In the genomic region with DNA sequence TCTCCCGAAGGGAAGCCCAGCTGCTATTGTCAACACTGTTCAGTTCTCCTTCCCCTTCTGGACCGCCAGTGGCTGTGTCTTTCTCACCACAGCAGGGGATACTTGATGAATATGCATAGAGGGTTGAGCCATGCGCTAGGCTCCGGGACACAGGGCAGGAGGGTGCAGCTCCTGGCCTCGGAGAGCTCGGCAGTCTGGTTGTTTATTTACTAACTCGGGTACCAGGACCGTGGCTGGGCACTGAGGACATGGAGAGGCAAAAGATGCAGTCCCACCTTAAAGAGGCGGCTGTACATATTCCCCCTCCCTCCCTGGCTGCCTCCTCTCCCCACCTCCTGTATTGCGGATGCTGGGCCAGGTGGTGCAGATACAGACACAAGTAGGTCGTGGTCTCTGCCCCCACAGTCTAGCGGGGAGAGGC, we compare ENCODE assay signal across 16 cellular contexts. TPM values are rescaled to one million over a fixed set of nuclear protein-coding genes. Genes with fewer than 3 reads are reported as not detected.
DNase-seq lines count a peak whose midpoint lies in the region; ATAC-seq and TF ChIP-seq lines count a peak whose summit lies in the region.
"Had no signal": no experiment of that assay in that cellular context is flagged by ENCODE, and none has a peak within 500 bp of the region (broad histone marks: within the 10 kb centered on the region; RNA-seq: fewer than 3 reads in every experiment).

No MANE protein-coding gene starts in this region.

- CTCF ChIA-PET in MCF 10A (lab: Yijun Ruan, JAX) = no interaction called here

- peaks cover 29% of the 10 kb centered on the region for H3K4me1 Mint-ChIP-seq in MCF 10A (ENCODE audit: insufficient read depth, unreplicated experiment)
- H3K4me1 Mint-ChIP-seq: stimulated activated naive CD8-positive, alpha-beta T cell treated with anti-CD3 and anti-CD28 coated beads, Interleukin-15, amount 100 ng/mL, for 72 hours had no signal

- TF ChIP-seq CTCF in breast epithelium (IDR thresholded peaks at IDR 0.05) = no peak
- no peak for TF ChIP-seq CTCF in MCF 10A (IDR thresholded peaks at IDR 0.05; ENCODE audit: unreplicated experiment)
- no peak for TF ChIP-seq CTCF in esophagus muscularis mucosa (IDR thresholded peaks at IDR 0.05)
- TF ChIP-seq CTCF in transverse colon (IDR thresholded peaks at IDR 0.05) = no peak

- H3K36me3 ChIP-seq in breast epithelium (no peaks in the 10 kb centered on the region), esophagus muscularis mucosa (no peaks in the 10 kb centered on the region), mucosa of stomach (ENCODE audit: control insufficient read depth, insufficient read depth, low read length) (no peaks in the 10 kb centered on the region), transverse colon (no peaks in the 10 kb centered on the region)
- H3K36me3 ChIP-seq: neutrophil had no signal

- no peak for ATAC-seq in HG02840 (IDR thresholded peaks at IDR 0.05; ENCODE audit: low FRiP score, unreplicated experiment)
- ATAC-seq: activated CD8-positive, alpha-beta T cell treated with anti-CD3 and anti-CD28 coated beads, Interleukin-2, amount 10 ng/mL, durations not matched to agents 7 days and 5 days; effector memory CD8-positive, alpha-beta T cell; stimulated activated naive CD8-positive, alpha-beta T cell treated with anti-CD3 and anti-CD28 coated beads, Interleukin-15, amount 100 ng/mL, for 72 hours had no signal

- no peak overlapping the region for H3K4me3 Mint-ChIP-seq in MCF 10A (ENCODE audit: unreplicated experiment)
- H3K4me3 Mint-ChIP-seq: activated CD8-positive, alpha-beta T cell treated with anti-CD3 and anti-CD28 coated beads, Interleukin-2, amount 10 ng/mL, durations not matched to agents 7 days and 5 days; effector memory CD8-positive, alpha-beta T cell; stimulated activated naive CD8-positive, alpha-beta T cell treated with anti-CD3 and anti-CD28 coated beads, Interleukin-15, amount 100 ng/mL, for 72 hours had no signal

- H3K4me1 ChIP-seq in breast epithelium (peaks cover 15 to 43% of the 10 kb centered on the region in 2 donors), esophagus muscularis mucosa (peaks cover 96 to 100% (median 100%) of the 10 kb centered on the region in 4 donors), mucosa of stomach (ENCODE audit: control insufficient read depth, insufficient read depth, low read length) (peaks cover 66% of the 10 kb centered on the region), transverse colon (peaks cover 43 to 84% (median 77%) of the 10 kb centered on the region in 4 donors)

- H3K27ac Mint-ChIP-seq in MCF 10A (ENCODE audit: low read depth, unreplicated experiment) = no peak overlapping the region
- H3K27ac Mint-ChIP-seq: activated CD8-positive, alpha-beta T cell treated with anti-CD3 and anti-CD28 coated beads, Interleukin-2, amount 10 ng/mL, durations not matched to agents 7 days and 5 days; effector memory CD8-positive, alpha-beta T cell; stimulated activated naive CD8-positive, alpha-beta T cell treated with anti-CD3 and anti-CD28 coated beads, Interleukin-15, amount 100 ng/mL, for 72 hours had no signal

- DNase-seq in breast epithelium (ENCODE audit: low spot score in 2 of 2) (no peak), MCF 10A (ENCODE audit: unreplicated experiment) (no peak), esophagus muscularis mucosa (ENCODE audit: extremely low spot score) (no peak), transverse colon (no peak), posterior vena cava (ENCODE audit: low spot score) (no peak), NCI-H524 treated with DMSO at 0.1 percent for 48 hours (lab: John Stamatoyannopoulos, UW) (no peak)
- DNase-seq: activated CD8-positive, alpha-beta T cell treated with anti-CD3 and anti-CD28 coated beads, Interleukin-2, amount 10 ng/mL, durations not matched to agents 7 days and 5 days; activated naive CD4-positive, alpha-beta T cell treated with anti-CD3 and anti-CD28 coated beads, Interleukin-2, amount 50 U/mL, for 16 hours; effector memory CD8-positive, alpha-beta T cell; EL; NCI-H1436; stimulated activated naive CD8-positive, alpha-beta T cell treated with anti-CD3 and anti-CD28 coated beads, Interleukin-15, amount 100 ng/mL, for 72 hours had no signal

- BruUV-seq in MCF 10A (replicated peaks; lab: Mats Ljungman, UMichigan) = no TSS peak

- WGBS in esophagus muscularis mucosa = 26% methylated on average over 8 of the region's 12 CpGs
- WGBS in transverse colon (ENCODE audit: low coverage in 1 of 2), 2 donors = 35% methylated on average over 12 of the region's 12 CpGs; no CpG with 5 or more reads in 1 of the 2 donors

- H3K27me3 ChIP-seq in breast epithelium = no peaks in the 10 kb centered on the region
- H3K27me3 ChIP-seq in esophagus muscularis mucosa = no peaks in the 10 kb centered on the region
- no peaks in the 10 kb centered on the region for H3K27me3 ChIP-seq in mucosa of stomach (ENCODE audit: control insufficient read depth, insufficient read depth, low read length)
- H3K27me3 ChIP-seq in transverse colon = no peaks in the 10 kb centered on the region

- intact Hi-C loops in breast epithelium (cut with DNase I; ENCODE audit: low total_unique reads) (no loop called here), MCF 10A (cut with micrococcal nuclease) (no loop called here), esophagus muscularis mucosa (cut with DNase I) (no loop called here), transverse colon (cut with DNase I; ENCODE audit: low total_unique reads) (no loop called here), posterior vena cava (cut with DNase I) (no loop called here)

- TF ChIP-seq POLR2A in breast epithelium (IDR thresholded peaks at IDR 0.05) = no peak
- no peak for TF ChIP-seq POLR2A in esophagus muscularis mucosa (IDR thresholded peaks at IDR 0.05; ENCODE audit: low read depth)
- TF ChIP-seq POLR2A in transverse colon (IDR thresholded peaks at IDR 0.05) = no peak

- H3K27me3 Mint-ChIP-seq in MCF 10A (ENCODE audit: insufficient read depth, unreplicated experiment) = no peaks in the 10 kb centered on the region

- H3K9me3 ChIP-seq in breast epithelium (no peaks in the 10 kb centered on the region), esophagus muscularis mucosa (no peaks in the 10 kb centered on the region), mucosa of stomach (ENCODE audit: control insufficient read depth, low read length) (no peaks in the 10 kb centered on the region), transverse colon (no peaks in the 10 kb centered on the region)
- H3K9me3 ChIP-seq: neutrophil had no signal

- POLR2A ChIA-PET in MCF 10A (lab: Yijun Ruan, JAX) = no interaction called here

- H3K36me3 Mint-ChIP-seq in MCF 10A (ENCODE audit: insufficient read depth, unreplicated experiment) = no peaks in the 10 kb centered on the region

- no peak overlapping the region for H3K4me3 ChIP-seq in breast epithelium
- H3K4me3 ChIP-seq in esophagus muscularis mucosa = no peak overlapping the region
- no peak overlapping the region for H3K4me3 ChIP-seq in mucosa of stomach (ENCODE audit: low read length)
- no peak overlapping the region for H3K4me3 ChIP-seq in transverse colon

- in situ Hi-C loops in transverse colon (cut with MboI; ENCODE audit: low pct_ligation_motif_present in 1 of 4, low pct_unique_long_range_greater_than_20kb in 1 of 4, low sequenced_read_pairs in 3 of 4) = no loop called here

- H3K27ac ChIP-seq in breast epithelium = peak overlapping the region; percentile 95 to 97
- H3K27ac ChIP-seq in esophagus muscularis mucosa (replicated peaks in 1 of 4) = peak overlapping the region; percentile 92 to 98 (median 96)
- peak overlapping the region; percentile 33 to 93 (median 66) for H3K27ac ChIP-seq in transverse colon
- H3K27ac ChIP-seq: neutrophil had no signal

- peak overlapping the region; percentile 5 for H3K9ac ChIP-seq in mucosa of stomach (ENCODE audit: low read length)

- no peaks in the 10 kb centered on the region for H3K9me3 Mint-ChIP-seq in MCF 10A (ENCODE audit: unreplicated experiment)
- H3K9me3 Mint-ChIP-seq: effector memory CD8-positive, alpha-beta T cell; stimulated activated naive CD8-positive, alpha-beta T cell treated with anti-CD3 and anti-CD28 coated beads, Interleukin-15, amount 100 ng/mL, for 72 hours had no signal

- TF ChIP-seq EP300 in esophagus muscularis mucosa (IDR thresholded peaks at IDR 0.05) (no peak), transverse colon (IDR thresholded peaks at IDR 0.05; ENCODE audit: low read depth) (no peak)

RNA-seq across cellular contexts. Expression of a gene that starts 26.1 kb away (rescaled TPM):
- total RNA-seq in breast epithelium (10 to 100 TPM; 36.7 to 51.4 (median 49.8) TPM), MCF 10A (2022) (5.0 and 12.2 TPM in 2 replicates), esophagus muscularis mucosa (10 to 100 TPM; 46.6 to 93.0 (median 66.9) TPM), transverse colon (100 to 1,000 TPM; 115 to 326 (median 199) TPM), posterior vena cava (100 to 1,000 TPM; 103 to 111 TPM)
- total RNA-seq: activated CD8-positive, alpha-beta T cell treated with anti-CD3 and anti-CD28 coated beads, Interleukin-2, amount 10 ng/mL, durations not matched to agents 7 days and 5 days; T-helper 1 cell treated with Interleukin-12 subunit alpha and Interleukin-12 subunit beta and Interleukin-4 antibody, amounts not matched to agents 30 ng/mL and 1 ng/mL, for 36 hours had no signal
